ENCODE assay signal across 15 cellular contexts in genomic region chr6:63807056-63807455, GRCh38.
DNase-seq lines count a peak whose midpoint lies in the region; ATAC-seq and TF ChIP-seq lines count a peak whose summit lies in the region.
"Had no signal": no experiment of that assay in that cellular context is flagged by ENCODE, and none has a peak within 500 bp of the region (broad histone marks: within the 10 kb centered on the region; RNA-seq: fewer than 3 reads in every experiment).

No MANE protein-coding gene starts in this region.

- no TSS peak for BruUV-seq in PC-9 (replicated peaks; lab: Mats Ljungman, UMichigan)

- peaks cover 43% of the 10 kb centered on the region for H3K4me1 ChIP-seq in PC-9 (replicated peaks; ENCODE audit: insufficient read depth)
- H3K4me1 ChIP-seq in esophagus squamous epithelium = peaks cover 7 to 33% (median 14%) of the 10 kb centered on the region in 3 donors
- no peaks in the 10 kb centered on the region for H3K4me1 ChIP-seq in prostate gland (replicated peaks)
- no peaks in the 10 kb centered on the region for H3K4me1 ChIP-seq in CD8-positive, alpha-beta memory T cell (ENCODE audit: insufficient read depth, low read length)
- no peaks in the 10 kb centered on the region; the same call in 1 of the 2 replicates for H3K4me1 ChIP-seq in GM23338 (ENCODE audit: insufficient read depth)

- no peaks in the 10 kb centered on the region for H3K36me3 Mint-ChIP-seq in CD8-positive, alpha-beta memory T cell
- no peaks in the 10 kb centered on the region for H3K36me3 Mint-ChIP-seq in GM23338 (ENCODE audit: low read depth)

- no peak overlapping the region for H3K27ac Mint-ChIP-seq in CD8-positive, alpha-beta memory T cell
- no peak overlapping the region for H3K27ac Mint-ChIP-seq in GM23338
- H3K27ac Mint-ChIP-seq: activated naive CD8-positive, alpha-beta T cell treated with anti-CD3 and anti-CD28 coated beads, Interleukin-2, amount 50 U/mL, for 24 hours; B cell had no signal

- H3K4me2 ChIP-seq in PC-9 (peak overlapping the region; percentile 57), GM23338 (no peak overlapping the region)

- DNase-seq in EH (ENCODE audit: low read depth) = peak; percentile 5
- no peak for DNase-seq in PC-9
- DNase-seq in esophagus squamous epithelium (lab: John Stamatoyannopoulos, UW) = no peak
- no peak for DNase-seq in prostate gland (ENCODE audit: low spot score)
- no peak for DNase-seq in NOMO-1 treated with dmso at 0.1 percent for 144 hours (lab: John Stamatoyannopoulos, UW; ENCODE audit: unreplicated experiment)
- DNase-seq in HPDE6-E6E7 (ENCODE audit: extremely low spot score) = no peak
- no peak for DNase-seq in CD8-positive, alpha-beta memory T cell
- no peak for DNase-seq in GM23338 (ENCODE audit: low spot score)
- DNase-seq: activated CD4-positive, CD25-positive, alpha-beta regulatory T cell; activated naive CD8-positive, alpha-beta T cell treated with anti-CD3 and anti-CD28 coated beads, Interleukin-2, amount 50 U/mL, for 24 hours; glutamatergic neuron; ovary; stimulated activated CD4-positive, alpha-beta T cell treated with anti-CD3 and anti-CD28 coated beads, Interleukin-1b, Interleukin-23, amount 100 ng/mL, for 48 hours had no signal

- H3K9me3 ChIP-seq in PC-9 (ENCODE audit: insufficient read depth, low read depth) (no peaks in the 10 kb centered on the region), esophagus squamous epithelium (no peaks in the 10 kb centered on the region), prostate gland (no peaks in the 10 kb centered on the region)
- H3K9me3 ChIP-seq in CD8-positive, alpha-beta memory T cell (ENCODE audit: low read length) = no peaks in the 10 kb centered on the region
- H3K9me3 ChIP-seq: ovary had no signal

- H3K4me3 ChIP-seq in PC-9 (no peak overlapping the region), esophagus squamous epithelium (no peak overlapping the region), prostate gland (no peak overlapping the region), GM23338 (no peak overlapping the region)
- H3K4me3 ChIP-seq in CD8-positive, alpha-beta memory T cell (ENCODE audit: low read length) = no peak overlapping the region
- H3K4me3 ChIP-seq: lung, ovary had no signal

- H3K9me3 Mint-ChIP-seq in CD8-positive, alpha-beta memory T cell = no peaks in the 10 kb centered on the region
- H3K9me3 Mint-ChIP-seq in GM23338 = no peaks in the 10 kb centered on the region; the same call in 2 of the 3 replicates
- H3K9me3 Mint-ChIP-seq: activated naive CD8-positive, alpha-beta T cell treated with anti-CD3 and anti-CD28 coated beads, Interleukin-2, amount 50 U/mL, for 24 hours had no signal

- H3K9me2 ChIP-seq in PC-9 (ENCODE audit: insufficient read depth) (no peaks in the 10 kb centered on the region), GM23338 (ENCODE audit: insufficient read depth) (no peaks in the 10 kb centered on the region)

- H2AFZ ChIP-seq in PC-9 (no peak overlapping the region), GM23338 (no peak overlapping the region)

- peak overlapping the region; percentile 87 for H3K27ac ChIP-seq in PC-9
- H3K27ac ChIP-seq in esophagus squamous epithelium = peak overlapping the region in 3 of 4 donors; percentile 40 to 80 (median 78)
- H3K27ac ChIP-seq in prostate gland = peak overlapping the region; percentile 22 to 52
- H3K27ac ChIP-seq in CD8-positive, alpha-beta memory T cell (ENCODE audit: low read depth, low read length) = no peak overlapping the region
- H3K27ac ChIP-seq in GM23338 (ENCODE audit: low read depth) = no peak overlapping the region
- H3K27ac ChIP-seq: ovary had no signal

- intact Hi-C loops in PC-9 (cut with micrococcal nuclease; ENCODE audit: unreplicated experiment) = no loop called here
- intact Hi-C loops in esophagus squamous epithelium (cut with DNase I) = no loop called here
- intact Hi-C loops in prostate gland (cut with DNase I) = no loop called here

- H3K79me2 ChIP-seq in PC-9 (ENCODE audit: low read depth) = no peaks in the 10 kb centered on the region
- no peaks in the 10 kb centered on the region for H3K79me2 ChIP-seq in GM23338 (replicated peaks; ENCODE audit: insufficient read depth)

- H3K36me3 ChIP-seq in PC-9 (ENCODE audit: low read depth) (no peaks in the 10 kb centered on the region), esophagus squamous epithelium (no peaks in the 10 kb centered on the region), prostate gland (no peaks in the 10 kb centered on the region), GM23338 (ENCODE audit: insufficient read depth) (no peaks in the 10 kb centered on the region)
- H3K36me3 ChIP-seq in CD8-positive, alpha-beta memory T cell (ENCODE audit: insufficient read depth, low read length) = no peaks in the 10 kb centered on the region
- H3K36me3 ChIP-seq: ovary had no signal

- H4K20me1 ChIP-seq in PC-9 (ENCODE audit: insufficient read depth) (no peaks in the 10 kb centered on the region), GM23338 (replicated peaks; ENCODE audit: insufficient read depth) (no peaks in the 10 kb centered on the region)

- no peaks in the 10 kb centered on the region for H3K4me1 Mint-ChIP-seq in CD8-positive, alpha-beta memory T cell
- peaks cover 11% of the 10 kb centered on the region; the same call in 2 of the 3 replicates for H3K4me1 Mint-ChIP-seq in GM23338
- H3K4me1 Mint-ChIP-seq: activated naive CD8-positive, alpha-beta T cell treated with anti-CD3 and anti-CD28 coated beads, Interleukin-2, amount 50 U/mL, for 24 hours; B cell had no signal

- TF ChIP-seq POLR2A in esophagus squamous epithelium (IDR thresholded peaks at IDR 0.05) (no peak), prostate gland (IDR thresholded peaks at IDR 0.05) (no peak)

- H3K4me3 Mint-ChIP-seq in CD8-positive, alpha-beta memory T cell = no peak overlapping the region
- no peak overlapping the region for H3K4me3 Mint-ChIP-seq in GM23338
- H3K4me3 Mint-ChIP-seq: activated naive CD8-positive, alpha-beta T cell treated with anti-CD3 and anti-CD28 coated beads, Interleukin-2, amount 50 U/mL, for 24 hours; B cell had no signal

- peaks cover 1 to 2% of the 10 kb centered on the region in 2 donors for H3K27me3 Mint-ChIP-seq in CD8-positive, alpha-beta memory T cell
- H3K27me3 Mint-ChIP-seq in GM23338 (ENCODE audit: insufficient read depth, low read depth, poor library complexity) = peaks cover 2% of the 10 kb centered on the region

- CTCF ChIA-PET in PC-9 (lab: Charles Lee) = no interaction called here
- CTCF ChIA-PET in CD8-positive, alpha-beta memory T cell (lab: Charles Lee) = no interaction called here

- H3F3A ChIP-seq in PC-9 (ENCODE audit: insufficient read depth, low read depth) (peaks cover 25% of the 10 kb centered on the region), GM23338 (replicated peaks; ENCODE audit: low read depth) (no peaks in the 10 kb centered on the region)

- TF ChIP-seq CTCF in PC-9 (conservative IDR thresholded peaks at IDR 0.05) (no peak), esophagus squamous epithelium (IDR thresholded peaks at IDR 0.05) (no peak), prostate gland (IDR thresholded peaks at IDR 0.05) (no peak), GM23338 (conservative IDR thresholded peaks at IDR 0.05; ENCODE audit: low read depth in 2 of 2) (no peak)

- POLR2A ChIA-PET in PC-9 (lab: Charles Lee; ENCODE audit: unreplicated experiment) = no interaction called here
- POLR2A ChIA-PET in CD8-positive, alpha-beta memory T cell (lab: Charles Lee) = no interaction called here

- WGBS in esophagus squamous epithelium, 2 donors = 28 to 44% methylated on average over 2 of the region's 2 CpGs
- WGBS in prostate gland = 27% methylated on average over 2 of the region's 2 CpGs

- no peaks in the 10 kb centered on the region for H3K27me3 ChIP-seq in PC-9 (ENCODE audit: insufficient read depth, low read depth)
- no peaks in the 10 kb centered on the region for H3K27me3 ChIP-seq in esophagus squamous epithelium
- no peaks in the 10 kb centered on the region for H3K27me3 ChIP-seq in prostate gland (replicated peaks; ENCODE audit: insufficient read depth)
- H3K27me3 ChIP-seq in CD8-positive, alpha-beta memory T cell (ENCODE audit: insufficient read depth, low read length, poor library complexity, severe bottlenecking) = no peaks in the 10 kb centered on the region
- H3K27me3 ChIP-seq in GM23338 (ENCODE audit: insufficient read depth) = no peaks in the 10 kb centered on the region
- H3K27me3 ChIP-seq: ovary had no signal

- ATAC-seq in GM23338 = no peak
- ATAC-seq: activated naive CD8-positive, alpha-beta T cell treated with anti-CD3 and anti-CD28 coated beads, Interleukin-2, amount 50 U/mL, for 24 hours had no signal

TF ChIP-seq in GM23338, 12 proteins besides CTCF, POLR2A, EP300 and RAD21 (continues in another document):
- TF ChIP-seq JUNB (IDR thresholded peaks at IDR 0.05; ENCODE audit: unreplicated experiment) (no peak), CREB1 (CRISPR knock-in tag; IDR thresholded peaks at IDR 0.05; ENCODE audit: low read depth) (no peak)

Comparison
In these comparisons a context has a peak if more than half of its experiments do, and no peak if none do; other contexts are left out.
1. H3K27ac ChIP-seq: peak in PC-9 (single experiment), esophagus squamous epithelium (3 of 4) and prostate gland (2 of 2); none in CD8-positive, alpha-beta memory T cell (single experiment) and GM23338 (single experiment).